Comparison of ENCODE assay signal across 8 cellular contexts in the genomic region with DNA sequence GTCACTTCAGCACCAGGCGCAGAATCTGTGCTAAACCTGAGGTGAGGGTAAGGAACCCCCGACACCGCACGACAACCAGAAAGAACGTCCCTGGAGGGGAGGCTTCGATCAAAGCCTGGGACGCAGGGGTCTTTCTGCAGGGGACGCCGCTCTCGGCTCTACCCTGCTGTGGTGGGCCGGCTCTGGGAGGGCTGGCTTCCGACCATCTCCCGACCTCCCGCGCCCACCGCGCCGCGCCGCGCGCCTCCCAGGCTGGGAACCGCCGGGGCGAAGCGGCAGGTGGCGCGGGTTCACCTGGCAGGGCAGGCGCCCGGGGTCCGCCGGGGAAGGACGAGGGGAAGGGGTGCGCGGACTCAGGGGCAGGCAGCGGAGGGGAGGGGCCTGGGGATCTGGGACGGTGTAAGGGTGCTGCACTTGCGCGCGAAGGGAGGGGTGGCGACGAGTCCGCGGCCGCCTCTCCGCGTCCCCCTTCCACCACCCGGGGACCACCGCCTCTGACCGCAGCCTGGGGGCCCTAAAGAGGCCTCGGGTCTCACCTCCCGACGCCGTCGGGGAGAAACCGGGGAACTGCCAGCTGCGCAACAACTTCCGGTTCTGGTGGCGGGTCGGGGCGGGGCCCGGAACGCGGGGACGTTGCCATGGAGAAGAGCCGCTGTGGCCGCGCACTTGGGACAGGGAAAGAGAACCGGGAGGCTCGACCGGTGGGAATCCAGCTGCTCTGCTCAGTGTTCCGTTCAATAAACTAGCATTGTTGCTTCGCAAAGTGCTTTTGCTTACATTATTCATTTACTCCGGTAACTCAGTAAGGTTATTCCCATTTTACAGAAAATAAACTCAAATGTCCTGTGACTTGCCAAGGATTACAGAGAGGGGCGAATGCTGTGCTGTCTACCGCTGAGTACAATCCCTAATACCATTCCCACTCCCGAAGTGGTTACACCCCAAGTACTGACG. TPM values are rescaled to one million over a fixed set of nuclear protein-coding genes. Genes with fewer than 3 reads are reported as not detected.
DNase-seq lines count a peak whose midpoint lies in the region; ATAC-seq lines count a peak whose summit lies in the region.

A gene (minus strand): TSS at position 596 of the 954 bp plus-strand sequence. CDS start 3,045 bp downstream, outside the sequence.

- CTCF ChIA-PET in activated CD4-positive, alpha-beta memory T cell treated with anti-CD3 and anti-CD28 coated beads for 36 hours (lab: Charles Lee) = interaction anchor here (0.7 to 1.5 kb wide), 2 partner anchors 9 to 22 kb away, joined by 4 read pairs; no protein-coding TSS in a partner anchor

- no peaks in the 10 kb centered on the region for H3K27me3 Mint-ChIP-seq in activated CD4-positive, alpha-beta memory T cell treated with anti-CD3 and anti-CD28 coated beads for 36 hours

- no peak within 1 kb of the TSS for H3K27ac Mint-ChIP-seq in activated CD4-positive, alpha-beta memory T cell treated with anti-CD3 and anti-CD28 coated beads for 36 hours

- H3K36me3 Mint-ChIP-seq in activated CD4-positive, alpha-beta memory T cell treated with anti-CD3 and anti-CD28 coated beads for 36 hours = no peaks in the 10 kb centered on the region

- ATAC-seq in GM18909 (IDR thresholded peaks at IDR 0.05; ENCODE audit: poor library complexity, unreplicated experiment) = peak; percentile 84
- ATAC-seq in HG03159 (IDR thresholded peaks at IDR 0.05; ENCODE audit: unreplicated experiment) = peak; percentile 74

- H3K4me1 Mint-ChIP-seq in activated CD4-positive, alpha-beta memory T cell treated with anti-CD3 and anti-CD28 coated beads for 36 hours (ENCODE audit: low read depth) = peaks cover 10% of the 10 kb centered on the region

- intact Hi-C loops in activated CD4-positive, alpha-beta memory T cell treated with anti-CD3 and anti-CD28 coated beads for 36 hours (cut with micrococcal nuclease) = loop anchor here (1.0 to 10.0 kb wide), 2 partner anchors 33 to 332 kb away; a partner anchor contains a TSS

- POLR2A ChIA-PET in activated CD4-positive, alpha-beta memory T cell treated with anti-CD3 and anti-CD28 coated beads for 36 hours (lab: Charles Lee) = no interaction called here

- H3K4me3 Mint-ChIP-seq in activated CD4-positive, alpha-beta memory T cell treated with anti-CD3 and anti-CD28 coated beads for 36 hours = peak within 1 kb of the TSS; percentile 72

- DNase-seq in AG08395 (ENCODE audit: low spot score) (peak; percentile 75), NCI-H510A treated with DMSO at 0.1 percent for 48 hours (lab: John Stamatoyannopoulos, UW) (peak; percentile 89), medulla oblongata (ENCODE audit: extremely low spot score) (peak; percentile 66)
- DNase-seq in activated CD4-positive, alpha-beta memory T cell treated with anti-CD3 and anti-CD28 coated beads for 36 hours = peak; percentile 83
- peak; percentile 57 for DNase-seq in effector CD8-positive, alpha-beta T cell (lab: John Stamatoyannopoulos, UW)
- DNase-seq in stimulated activated CD4-positive, alpha-beta T cell treated with anti-CD3 and anti-CD28 coated beads, TNF-alpha, amount 100 ng/mL, for 4 hours (ENCODE audit: low read depth in 3 of 3) = peak; percentile 37 to 51 (median 49)

- H3K9me3 Mint-ChIP-seq in activated CD4-positive, alpha-beta memory T cell treated with anti-CD3 and anti-CD28 coated beads for 36 hours = no peaks in the 10 kb centered on the region

RNA-seq across cellular contexts. Expression of the gene that starts here (rescaled TPM):
- 1 to 10 TPM in 1 of 2 experiments, under 1 TPM in 1; 0.93 to 1.6 TPM for total RNA-seq in activated CD4-positive, alpha-beta memory T cell treated with anti-CD3 and anti-CD28 coated beads for 36 hours

Comparison
In these comparisons a context has a peak if more than half of its experiments do, and no peak if none do; other contexts are left out.
1. Peak in every context shown above with its lines: DNase-seq and ATAC-seq.